In genomic region chr4:101157415-101158135, GRCh38 we compare ENCODE assay signal across 1 cellular context.
TF ChIP-seq lines count a peak whose summit lies in the region.

No MANE protein-coding gene starts in this region.

TF ChIP-seq in SK-N-SH, 30 proteins besides CTCF, POLR2A, EP300 and RAD21 (continued from another document):
- TF ChIP-seq PBX3 (IDR thresholded peaks at IDR 0.05) = no peak
- TF ChIP-seq MEF2A (IDR thresholded peaks at IDR 0.05; ENCODE audit: borderline replicate concordance, low read depth) = no peak
- TF ChIP-seq YY1 (IDR thresholded peaks at IDR 0.05; ENCODE audit: low read depth) = no peak
- TF ChIP-seq GABPA (IDR thresholded peaks at IDR 0.05; ENCODE audit: low read depth) = no peak
- TF ChIP-seq ELF1 (IDR thresholded peaks at IDR 0.05) = no peak
- TF ChIP-seq IRF3 (IDR thresholded peaks at IDR 0.05; ENCODE audit: low read depth, low read length) = no peak
- TF ChIP-seq USF1 (IDR thresholded peaks at IDR 0.05; ENCODE audit: borderline replicate concordance, low read depth) = no peak
- no peak for TF ChIP-seq FOSL2 (IDR thresholded peaks at IDR 0.05; ENCODE audit: borderline replicate concordance, low read depth)
- no peak for TF ChIP-seq RCOR1 (IDR thresholded peaks at IDR 0.05; ENCODE audit: low read length)
- no peak for TF ChIP-seq REST (IDR thresholded peaks at IDR 0.05; ENCODE audit: low read depth, low read length)
- no peak for TF ChIP-seq SIN3A (IDR thresholded peaks at IDR 0.05; ENCODE audit: borderline replicate concordance, low read depth, low read length)
- TF ChIP-seq POLR2AphosphoS5 (IDR thresholded peaks at IDR 0.05; ENCODE audit: low read depth, low read length) = no peak
- TF ChIP-seq CHD2 (IDR thresholded peaks at IDR 0.05; ENCODE audit: low read length, partially characterized antibody) = no peak
- no peak; the same call in 1 of the 2 replicates for TF ChIP-seq FOXM1 (IDR thresholded peaks at IDR 0.05; ENCODE audit: low read depth)
- no peak for TF ChIP-seq SMC3 (IDR thresholded peaks at IDR 0.05; ENCODE audit: low read depth, low read length)
- no peak for TF ChIP-seq USF2 (IDR thresholded peaks at IDR 0.05; ENCODE audit: borderline replicate concordance, low read depth, low read length)
